8 cellular contexts compared by ENCODE assay signal in the genomic region with DNA sequence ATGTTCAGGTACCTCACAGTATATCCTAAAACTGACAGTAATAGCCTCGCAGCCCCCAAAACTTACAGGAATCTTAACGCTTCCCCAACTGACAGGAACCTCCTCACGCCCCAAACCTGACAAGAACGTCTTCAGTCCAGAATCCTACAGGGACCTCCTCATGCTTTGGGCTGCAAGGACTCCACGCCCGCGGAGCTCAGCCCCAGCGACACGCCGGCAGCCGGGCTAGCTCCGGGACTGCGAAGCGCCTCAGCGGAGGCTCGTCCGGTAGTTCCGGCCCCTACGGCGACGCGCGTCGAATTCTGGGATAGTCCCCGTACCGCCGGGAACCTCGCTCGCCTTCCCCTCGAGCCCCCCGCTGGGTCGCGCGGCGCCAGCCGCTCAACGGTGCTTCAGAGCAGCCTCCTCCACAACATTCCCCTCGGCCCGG. TPM values are rescaled to one million over a fixed set of nuclear protein-coding genes. Genes with fewer than 3 reads are reported as not detected.
DNase-seq lines count a peak whose midpoint lies in the region; ATAC-seq and TF ChIP-seq lines count a peak whose summit lies in the region.

No MANE protein-coding gene starts in this region.

- in situ Hi-C loops in GM18951 (cut with MboI; ENCODE audit: low sequenced_read_pairs, unreplicated experiment) = no loop called here

- H3K4me1 Mint-ChIP-seq in CD14-positive monocyte = peaks cover 18% of the 10 kb centered on the region
- H3K4me1 Mint-ChIP-seq in T-cell = peaks cover 17 to 27% (median 23%) of the 10 kb centered on the region in 3 donors

- CTCF ChIA-PET in T-cell (lab: Charles Lee) = interaction anchor here in 1 of 2 donors (2.0 to 2.2 kb wide), 2 partner anchors 596 to 1674 kb away, joined by 4 to 10 read pairs; a partner anchor contains a TSS

- ATAC-seq in HG03175 (IDR thresholded peaks at IDR 0.05; ENCODE audit: unreplicated experiment) (peak; percentile 8), T-cell (replicated peaks in 1 of 4) (peak; percentile 8 to 30 (median 26)), left lung (peak; percentile 65)

- DNase-seq in CD14-positive monocyte (ENCODE audit: low spot score) (peak; percentile 46), T-cell (peak in 22 of 34 experiments; percentile 2 to 41 (median 12)), choroid plexus epithelial cell (ENCODE audit: low read depth) (no peak), left lung (peak in 1 of 2 donors; percentile 50), A172 (ENCODE audit: low spot score) (no peak)
- peak; percentile 5 for DNase-seq in stimulated activated CD8-positive, alpha-beta memory T cell treated with anti-CD3 and anti-CD28 coated beads, Interleukin-4, amount 100 ng/mL, for 24 hours (ENCODE audit: low read depth)

- no peaks in the 10 kb centered on the region for H3K27me3 ChIP-seq in left lung

- no peaks in the 10 kb centered on the region for H3K4me1 ChIP-seq in left lung

- TF ChIP-seq POLR2A in GM18951 (IDR thresholded peaks at IDR 0.05; ENCODE audit: extremely low read depth, insufficient read depth, insufficient read length) = peak; percentile 52

- H3K27ac ChIP-seq in left lung = peak overlapping the region; percentile 94 to 97

- intact Hi-C loops in CD14-positive monocyte (cut with micrococcal nuclease) (loop anchor here (5.0 to 10.0 kb wide), 6 partner anchors 139 to 771 kb away; a partner anchor contains a TSS), left lung (cut with DNase I) (no loop called here)

- H3K4me3 Mint-ChIP-seq in CD14-positive monocyte (peak overlapping the region; percentile 91 to 96), T-cell (peak overlapping the region; percentile 91 to 96 (median 94))

- peak overlapping the region; percentile 92 to 99 (median 98) for H3K27ac Mint-ChIP-seq in CD14-positive monocyte
- peak overlapping the region; percentile 98 for H3K27ac Mint-ChIP-seq in T-cell

- peaks cover 0 to 11% of the 10 kb centered on the region in 2 donors for H3K36me3 ChIP-seq in left lung

- no peak for TF ChIP-seq CTCF in CD14-positive monocyte (IDR thresholded peaks at IDR 0.05)
- no peak for TF ChIP-seq CTCF in choroid plexus epithelial cell (conservative IDR thresholded peaks at IDR 0.05; ENCODE audit: low read depth, low read length)
- TF ChIP-seq CTCF in left lung (IDR thresholded peaks at IDR 0.05) = no peak

- H3K36me3 Mint-ChIP-seq in CD14-positive monocyte (peaks cover 16 to 23% of the 10 kb centered on the region in 2 donors), T-cell (peaks cover 11% of the 10 kb centered on the region)

- H3K27me3 Mint-ChIP-seq in CD14-positive monocyte (ENCODE audit: low read depth in 3 of 3) (peaks cover 0 to 7% (median 0%) of the 10 kb centered on the region in 3 donors), T-cell (peaks cover 0 to 10% of the 10 kb centered on the region in 2 donors)

- peak overlapping the region; percentile 71 for H3K4me3 ChIP-seq in choroid plexus epithelial cell (ENCODE audit: low read depth, low read length)
- H3K4me3 ChIP-seq in left lung = peak overlapping the region; percentile 45 to 60

- H3K9me3 Mint-ChIP-seq in CD14-positive monocyte = peaks cover 0 to 14% (median 8%) of the 10 kb centered on the region in 7 donors
- H3K9me3 Mint-ChIP-seq in T-cell = no peaks in the 10 kb centered on the region

- H3K9me3 ChIP-seq in left lung = no peaks in the 10 kb centered on the region

- POLR2A ChIA-PET in T-cell (lab: Charles Lee) = interaction anchor here in 1 of 2 donors (1.3 kb wide), 1 partner anchor 360 kb away, joined by 4 read pairs; no protein-coding TSS in a partner anchor

RNA-seq across cellular contexts. Expression of a gene that starts 0.6 kb away (rescaled TPM):
- 10 to 100 TPM; 10.5 to 11.9 TPM for polyA plus RNA-seq in CD14-positive monocyte
- total RNA-seq in T-cell = 10 to 100 TPM; 52.3 to 68.1 (median 63.7) TPM
- total RNA-seq in left lung = 10 to 100 TPM; 19.9 to 24.3 TPM
- total RNA-seq in A172 (2014; rRNA removed; shearing (Covaris generic)) = 5.8 and 7.9 TPM in 2 replicates

Comparison
In these comparisons a context has a peak if more than half of its experiments do, and no peak if none do; other contexts are left out.
1. DNase-seq: peak in CD14-positive monocyte (single experiment), T-cell (22 of 34) and stimulated activated CD8-positive, alpha-beta memory T cell treated with anti-CD3 and anti-CD28 coated beads, Interleukin-4, amount 100 ng/mL, for 24 hours (single experiment); none in choroid plexus epithelial cell (single experiment) and A172 (single experiment).
2. ATAC-seq: peak in every context shown above with its lines; median percentile 65 in left lung; 26 in T-cell; 8 in HG03175.
3. intact Hi-C loops: an anchor here in CD14-positive monocyte (5.0 to 10.0 kb wide); none called in left lung.